24 cellular contexts compared by ENCODE assay signal in the genomic region with DNA sequence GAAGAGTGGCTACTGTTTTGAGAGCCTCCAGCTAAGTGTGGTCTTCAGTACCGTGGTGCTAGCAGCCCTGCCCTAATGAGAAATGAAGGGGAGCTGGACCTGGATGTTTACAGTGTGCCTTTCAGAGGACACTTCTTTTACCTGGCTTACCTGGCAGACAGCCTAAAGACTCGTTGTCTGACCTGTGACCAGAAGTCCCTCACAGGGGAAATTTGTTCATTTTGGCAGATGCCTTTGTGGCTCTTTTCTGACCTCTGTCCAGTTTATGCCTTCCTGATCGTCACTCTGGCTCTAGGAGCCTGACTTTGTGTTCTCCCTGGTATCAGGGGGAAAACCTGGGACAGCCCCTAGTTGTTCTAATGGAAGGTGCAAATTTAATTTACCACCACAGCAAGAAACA.
"Had no signal": no experiment of that assay in that cellular context is flagged by ENCODE, and none has a peak within 500 bp of the region (broad histone marks: within the 10 kb centered on the region; RNA-seq: fewer than 3 reads in every experiment).

No MANE protein-coding gene starts in this region.

- FAIRE-seq: pancreas had no signal

- H3K27me3 ChIP-seq: esophagus muscularis mucosa, gastrocnemius medialis, heart right ventricle, neural progenitor cell, pancreas, tibial artery, upper lobe of left lung, uterus had no signal

- H3K36me3 ChIP-seq: esophagus muscularis mucosa, gastrocnemius medialis, heart right ventricle, left ventricle myocardium inferior, lower lobe of right lung, neural progenitor cell, pancreas, tibial artery, upper lobe of left lung, uterus had no signal

- H3K27ac Mint-ChIP-seq: effector memory CD8-positive, alpha-beta T cell; natural killer cell treated with Interleukin-12 subunit alpha and Interleukin-12 subunit beta and Interleukin-15 and Interleukin-18, amount 100 ng/mL, for 72 hours; neural progenitor cell; progenitor cell of endocrine pancreas; stimulated activated effector memory CD8-positive, alpha-beta T cell treated with anti-CD3 and anti-CD28 coated beads, Interleukin-12 subunit alpha, Interleukin-12 subunit beta, amount 100 ng/mL, for 72 hours; stimulated activated naive CD8-positive, alpha-beta T cell treated with anti-CD3 and anti-CD28 coated beads, Interleukin-15, Interleukin-2, amounts not matched to agents 100 ng/mL and 50 ng/mL, for 24 hours had no signal

- H3K9me3 ChIP-seq: esophagus muscularis mucosa, gastrocnemius medialis, heart right ventricle, left ventricle myocardium inferior, lower lobe of right lung, pancreas, tibial artery, upper lobe of left lung, uterus had no signal

- H3K4me1 ChIP-seq: esophagus muscularis mucosa, gastrocnemius medialis, heart right ventricle, left ventricle myocardium inferior, lower lobe of right lung, neural progenitor cell, pancreas, tibial artery, upper lobe of left lung, uterus had no signal

- H3K4me3 Mint-ChIP-seq: effector memory CD8-positive, alpha-beta T cell; natural killer cell treated with Interleukin-12 subunit alpha and Interleukin-12 subunit beta and Interleukin-15 and Interleukin-18, amount 100 ng/mL, for 72 hours; neural progenitor cell; stimulated activated effector memory CD8-positive, alpha-beta T cell treated with anti-CD3 and anti-CD28 coated beads, Interleukin-12 subunit alpha, Interleukin-12 subunit beta, amount 100 ng/mL, for 72 hours; stimulated activated naive CD8-positive, alpha-beta T cell treated with anti-CD3 and anti-CD28 coated beads, Interleukin-15, Interleukin-2, amounts not matched to agents 100 ng/mL and 50 ng/mL, for 24 hours had no signal

- H3K27me3 Mint-ChIP-seq: effector memory CD8-positive, alpha-beta T cell; natural killer cell treated with Interleukin-12 subunit alpha and Interleukin-12 subunit beta and Interleukin-15 and Interleukin-18, amount 100 ng/mL, for 72 hours; progenitor cell of endocrine pancreas; stimulated activated naive CD8-positive, alpha-beta T cell treated with anti-CD3 and anti-CD28 coated beads, Interleukin-15, Interleukin-2, amounts not matched to agents 100 ng/mL and 50 ng/mL, for 24 hours had no signal

- H3K27ac ChIP-seq: epithelial cell of prostate, esophagus muscularis mucosa, gastrocnemius medialis, heart right ventricle, left ventricle myocardium inferior, lower lobe of right lung, neural progenitor cell, pancreas, tibial artery, upper lobe of left lung, uterus had no signal

- ATAC-seq: effector memory CD8-positive, alpha-beta T cell; gastrocnemius medialis; heart right ventricle; lower lobe of right lung; natural killer cell treated with Interleukin-12 subunit alpha and Interleukin-12 subunit beta and Interleukin-15 and Interleukin-18, amount 100 ng/mL, for 72 hours; pancreas; right cardiac atrium; stimulated activated effector memory CD8-positive, alpha-beta T cell treated with anti-CD3 and anti-CD28 coated beads, Interleukin-12 subunit alpha, Interleukin-12 subunit beta, amount 100 ng/mL, for 72 hours had no signal

- H3K9ac ChIP-seq: neural progenitor cell had no signal

- H3K4me3 ChIP-seq: esophagus muscularis mucosa, gastrocnemius medialis, heart right ventricle, left ventricle myocardium inferior, lower lobe of right lung, neural progenitor cell, pancreas, tibial artery, upper lobe of left lung, uterus had no signal

- H2AFZ ChIP-seq: neural progenitor cell had no signal

- H3K4me1 Mint-ChIP-seq: neural progenitor cell; stimulated activated effector memory CD8-positive, alpha-beta T cell treated with anti-CD3 and anti-CD28 coated beads, Interleukin-12 subunit alpha, Interleukin-12 subunit beta, amount 100 ng/mL, for 72 hours had no signal

- DNase-seq: cortex of kidney; effector memory CD8-positive, alpha-beta T cell; gastrocnemius medialis; heart right ventricle; islet precursor cell; left ventricle myocardium inferior; lower lobe of right lung; mesenchymal stem cell; midbrain; occipital lobe; pancreas; right cardiac atrium; stimulated activated CD4-positive, alpha-beta T cell treated with anti-CD3 and anti-CD28 coated beads, Interleukin-4, amount 100 ng/mL, for 1 hour; stimulated activated CD8-positive, alpha-beta memory T cell treated with anti-CD3 and anti-CD28 coated beads, Interleukin-4, amount 100 ng/mL, for 48 hours; tibial artery; upper lobe of left lung; uterus had no signal

- H3K4me2 ChIP-seq: neural progenitor cell had no signal

- H3K9me3 Mint-ChIP-seq: neural progenitor cell; stimulated activated naive CD8-positive, alpha-beta T cell treated with anti-CD3 and anti-CD28 coated beads, Interleukin-15, Interleukin-2, amounts not matched to agents 100 ng/mL and 50 ng/mL, for 24 hours had no signal

- H3K36me3 Mint-ChIP-seq: natural killer cell treated with Interleukin-12 subunit alpha and Interleukin-12 subunit beta and Interleukin-15 and Interleukin-18, amount 100 ng/mL, for 72 hours; neural progenitor cell; stimulated activated effector memory CD8-positive, alpha-beta T cell treated with anti-CD3 and anti-CD28 coated beads, Interleukin-12 subunit alpha, Interleukin-12 subunit beta, amount 100 ng/mL, for 72 hours had no signal
